11 cellular contexts compared by ENCODE assay signal in the genomic region with DNA sequence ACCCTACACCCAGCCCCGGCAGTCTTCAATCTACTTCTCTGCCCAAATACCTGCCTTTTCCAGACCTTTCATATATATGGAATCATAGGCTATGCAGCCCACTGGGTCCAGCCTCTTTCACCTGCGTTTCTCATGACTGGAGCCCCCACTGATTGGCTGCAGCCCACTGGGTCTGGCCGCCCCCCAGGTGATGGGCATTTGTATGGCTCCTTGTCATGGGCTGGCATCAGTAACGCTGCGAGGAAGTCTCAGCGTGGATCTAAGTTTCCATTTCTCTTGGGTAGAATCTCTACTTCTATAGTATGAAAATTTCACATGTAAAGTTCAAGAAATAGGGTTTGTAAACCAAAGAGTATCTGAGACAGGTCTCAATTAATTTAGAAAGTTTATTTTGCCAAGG.
"Had no signal": no experiment of that assay in that cellular context is flagged by ENCODE, and none has a peak within 500 bp of the region (broad histone marks: within the 10 kb centered on the region; RNA-seq: fewer than 3 reads in every experiment).

No MANE protein-coding gene starts in this region.

- H3K9ac ChIP-seq: GM23248 had no signal

- H3K9me3 ChIP-seq: HAP-1 had no signal

- H3K36me3 ChIP-seq: HAP-1 had no signal

- ATAC-seq: GM23338, HCT116 had no signal

- DNase-seq: GM23248, GOT3, H7, H9, HCEC 1CT, HFFc6 had no signal

- H3K4me1 ChIP-seq: HAP-1 had no signal

- H3K4me2 ChIP-seq: GM23338 had no signal

- H2AFZ ChIP-seq: GM23248, GM23338 had no signal

- H3K4me3 ChIP-seq: GM23248, GM23338, HAP-1 had no signal

- FAIRE-seq: H1, H54 had no signal

- H3K27ac ChIP-seq: GM23248 had no signal
